8 cellular contexts compared by ENCODE assay signal in genomic region chr18:36897253-36897652, GRCh38.
"Had no signal": no experiment of that assay in that cellular context is flagged by ENCODE, and none has a peak within 500 bp of the region (broad histone marks: within the 10 kb centered on the region; RNA-seq: fewer than 3 reads in every experiment).

No MANE protein-coding gene starts in this region.

- ATAC-seq: GM12878 had no signal

- H3K4me3 ChIP-seq: GM12878 had no signal

- DNase-seq: GDM1, GF-D8 had no signal

- FAIRE-seq: G401.6, GM12878, GM12891, GM12892, GM18507, GM19239 had no signal
